Comparison of ENCODE assay signal across 14 cellular contexts in the genomic region with DNA sequence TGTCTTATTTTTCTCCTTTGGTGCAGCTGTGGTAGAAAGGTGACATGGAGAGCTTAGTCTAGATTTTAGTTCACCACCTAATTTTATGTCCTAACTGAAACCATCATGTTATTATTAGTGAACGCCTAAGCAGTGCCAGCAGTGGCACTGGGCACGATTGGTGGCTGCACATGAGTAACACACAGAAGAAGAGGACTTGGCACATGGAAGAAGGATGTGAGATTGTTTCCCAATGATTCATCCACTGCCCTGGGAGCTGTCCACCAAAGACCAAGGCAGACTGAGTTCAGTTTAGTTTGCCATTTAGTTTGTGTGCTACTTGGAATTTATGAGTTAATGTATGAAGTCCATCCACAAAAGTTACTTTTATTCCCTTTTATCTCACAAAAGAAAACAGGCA.
A peak's percentile ranks its signal among the peaks of the same experiment; 100 is the strongest.
DNase-seq lines count a peak whose midpoint lies in the region; ATAC-seq and TF ChIP-seq lines count a peak whose summit lies in the region.
"Had no signal": no experiment of that assay in that cellular context is flagged by ENCODE, and none has a peak within 500 bp of the region (broad histone marks: within the 10 kb centered on the region; RNA-seq: fewer than 3 reads in every experiment).

No MANE protein-coding gene starts in this region.

- TF ChIP-seq CTCF in suprapubic skin (IDR thresholded peaks at IDR 0.05): no peak

- no peaks in the 10 kb centered on the region for H3K9me3 Mint-ChIP-seq in activated T-helper 17 cell treated with anti-CD3 and anti-CD28 coated beads, Interleukin-2, amount 50 U/mL, for 72 hours
- H3K9me3 Mint-ChIP-seq: activated T-cell treated with anti-CD3 and anti-CD28 coated beads, Interleukin-2, amount 50 U/mL, for 72 hours had no signal

- H3K9me3 ChIP-seq in suprapubic skin: no peaks in the 10 kb centered on the region
- H3K9me3 ChIP-seq: sigmoid colon, stomach had no signal

- H3K36me3 Mint-ChIP-seq in activated T-helper 17 cell treated with anti-CD3 and anti-CD28 coated beads, Interleukin-2, amount 50 U/mL, for 72 hours (ENCODE audit: low read depth): peaks cover 64% of the 10 kb centered on the region

- TF ChIP-seq EP300 in suprapubic skin (IDR thresholded peaks at IDR 0.05): no peak

- ATAC-seq in GM18868 (IDR thresholded peaks at IDR 0.05; ENCODE audit: unreplicated experiment): peak; percentile 63
- ATAC-seq in activated T-helper 17 cell treated with anti-CD3 and anti-CD28 coated beads, Interleukin-2, amount 50 U/mL, for 72 hours (replicated peaks): peak; percentile 38
- ATAC-seq: activated T-cell treated with anti-CD3 and anti-CD28 coated beads, Interleukin-2, amount 50 U/mL, for 72 hours; T-helper 17 cell had no signal

- DNase-seq in glomerular endothelial cell (ENCODE audit: extremely low read depth, low read depth, low spot score) (peak; percentile 56), pulmonary artery endothelial cell (ENCODE audit: low read depth, low spot score) (peak; percentile 40), iPS-NIHi7 (ENCODE audit: extremely low spot score) (no peak), suprapubic skin (ENCODE audit: low spot score in 2 of 2) (no peak), nucleus accumbens (lab: John Stamatoyannopoulos, UW) (no peak)
- no peak for DNase-seq in central memory CD4-positive, alpha-beta T cell
- DNase-seq: activated T-cell treated with anti-CD3 and anti-CD28 coated beads, Interleukin-2, amount 50 U/mL, for 72 hours; DMS79; NCI-H2029 treated with DMSO at 0.1 percent for 48 hours; sigmoid colon; stomach; T-helper 17 cell had no signal

- H3K36me3 ChIP-seq in suprapubic skin: peaks cover 15% of the 10 kb centered on the region

- no peak overlapping the region for H3K4me3 ChIP-seq in suprapubic skin
- H3K4me3 ChIP-seq: sigmoid colon, stomach had no signal

- no peaks in the 10 kb centered on the region for H3K27me3 ChIP-seq in suprapubic skin
- H3K27me3 ChIP-seq: sigmoid colon, stomach had no signal

- 24% methylated on average over 2 of the region's 2 CpGs for WGBS in suprapubic skin

- no peaks in the 10 kb centered on the region for H3K4me1 ChIP-seq in suprapubic skin

- H3K27ac ChIP-seq in suprapubic skin: no peak overlapping the region
- H3K27ac ChIP-seq: stomach had no signal

- peaks cover 11% of the 10 kb centered on the region for H3K4me1 Mint-ChIP-seq in activated T-helper 17 cell treated with anti-CD3 and anti-CD28 coated beads, Interleukin-2, amount 50 U/mL, for 72 hours

- peak overlapping the region; percentile 15 for H3K27ac Mint-ChIP-seq in activated T-helper 17 cell treated with anti-CD3 and anti-CD28 coated beads, Interleukin-2, amount 50 U/mL, for 72 hours
- H3K27ac Mint-ChIP-seq: activated T-cell treated with anti-CD3 and anti-CD28 coated beads, Interleukin-2, amount 50 U/mL, for 72 hours; T-helper 17 cell had no signal

- no peaks in the 10 kb centered on the region for H3K27me3 Mint-ChIP-seq in activated T-helper 17 cell treated with anti-CD3 and anti-CD28 coated beads, Interleukin-2, amount 50 U/mL, for 72 hours

- H3K4me3 Mint-ChIP-seq in activated T-helper 17 cell treated with anti-CD3 and anti-CD28 coated beads, Interleukin-2, amount 50 U/mL, for 72 hours: no peak overlapping the region
- H3K4me3 Mint-ChIP-seq: activated T-cell treated with anti-CD3 and anti-CD28 coated beads, Interleukin-2, amount 50 U/mL, for 72 hours; T-helper 17 cell had no signal

- no peak for TF ChIP-seq POLR2A in suprapubic skin (IDR thresholded peaks at IDR 0.05)

Comparison
In these comparisons a context has a peak if more than half of its experiments do, and no peak if none do; other contexts are left out.
1. DNase-seq: peak in glomerular endothelial cell (single experiment) and pulmonary artery endothelial cell (single experiment); none in iPS-NIHi7 (single experiment), suprapubic skin (0 of 2), central memory CD4-positive, alpha-beta T cell (single experiment) and nucleus accumbens (0 of 56).